In the genomic region with DNA sequence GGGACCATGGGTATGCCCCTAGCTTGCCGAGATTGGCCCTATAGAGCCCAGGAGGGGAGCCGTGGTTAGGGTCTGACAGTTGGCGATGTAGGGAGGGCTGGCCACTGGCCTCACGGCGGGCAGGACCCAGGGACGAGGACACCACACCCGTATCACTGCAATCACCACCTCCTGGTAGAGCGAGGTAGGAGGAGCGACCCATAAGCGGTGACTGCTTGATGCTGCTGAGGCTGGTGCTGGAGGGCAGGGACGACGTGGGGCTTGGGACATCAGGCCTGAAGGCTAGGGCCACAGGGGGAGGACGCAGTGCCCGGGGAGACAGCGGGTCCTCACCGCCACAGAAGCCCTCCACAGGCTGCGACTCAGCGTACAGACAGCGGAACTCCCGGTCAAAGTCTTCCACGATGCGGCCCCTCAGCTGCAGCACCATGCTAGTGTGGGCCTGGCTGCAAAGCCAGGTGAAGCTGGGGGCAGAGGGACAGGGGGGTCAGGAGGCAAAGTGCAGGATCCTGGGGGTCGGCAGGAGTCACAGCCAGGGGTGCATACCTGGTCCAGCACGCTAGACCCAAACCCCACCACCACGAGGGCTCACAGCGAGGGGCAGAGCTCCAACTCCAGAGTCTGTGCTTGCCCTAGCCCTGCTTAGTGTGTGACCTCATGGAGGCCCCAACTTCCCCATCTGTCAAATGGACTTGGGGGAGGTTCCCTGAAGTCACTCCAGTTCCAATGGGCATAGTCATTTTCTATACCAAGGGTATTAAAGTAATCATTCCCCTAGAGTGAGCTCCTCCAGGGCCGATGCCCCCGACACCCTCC, we compare ENCODE assay signal across 19 cellular contexts. TPM values are rescaled to one million over a fixed set of nuclear protein-coding genes. Genes with fewer than 3 reads are reported as not detected.
DNase-seq lines count a peak whose midpoint lies in the region; ATAC-seq, FAIRE-seq and TF ChIP-seq lines count a peak whose summit lies in the region.
"Had no signal": no experiment of that assay in that cellular context is flagged by ENCODE, and none has a peak within 500 bp of the region (broad histone marks: within the 10 kb centered on the region; RNA-seq: fewer than 3 reads in every experiment).

No MANE protein-coding gene starts in this region.

- H3K4me3 Mint-ChIP-seq in CD4-positive, CD25-positive, alpha-beta regulatory T cell = peak overlapping the region in 3 of 4 donors; percentile 9 to 68 (median 11)
- H3K4me3 Mint-ChIP-seq: CD8-positive, alpha-beta T cell; GM23338; HFFc6 had no signal

- TF ChIP-seq EP300 in H1 (IDR thresholded peaks at IDR 0.05; ENCODE audit: borderline replicate concordance in 1 of 2, low read depth in 2 of 2, low read length in 2 of 2) = no peak

- H2BK5ac ChIP-seq in H1 (ENCODE audit: low read depth, low read length) = no peak overlapping the region

- FAIRE-seq in H1 (lab: Jason Lieb, UNC) = no peak
- FAIRE-seq: A204.1, GM12892 had no signal

- peak overlapping the region; percentile 71 for H4K91ac ChIP-seq in H1 (replicated peaks; ENCODE audit: insufficient read length, low read length)

- H3K79me2 ChIP-seq in H1 (ENCODE audit: control insufficient read depth in 1 of 2, insufficient read depth in 2 of 2, low read length in 2 of 2) (peaks cover 9 to 16% of the 10 kb centered on the region in 2 experiments), osteoblast (ENCODE audit: insufficient read depth, low read length) (peaks cover 26% of the 10 kb centered on the region)

- H3K4me1 Mint-ChIP-seq in CD4-positive, CD25-positive, alpha-beta regulatory T cell = peaks cover 0 to 23% (median 14%) of the 10 kb centered on the region in 4 donors

- peaks cover 23% of the 10 kb centered on the region for H3K4me1 ChIP-seq in CD4-positive, CD25-positive, alpha-beta regulatory T cell (ENCODE audit: control insufficient read depth, insufficient read depth, low read length, poor library complexity, severe bottlenecking)
- H3K4me1 ChIP-seq in H1 (replicated peaks in 1 of 4; ENCODE audit: control insufficient read depth in 3 of 4, insufficient read depth in 4 of 4, low read length in 3 of 4) = peaks cover 3 to 8% (median 5%) of the 10 kb centered on the region in 4 experiments; a peak in 6 of 7 replicates
- H3K4me1 ChIP-seq in osteoblast (ENCODE audit: insufficient read depth, low read length) = peaks cover 18% of the 10 kb centered on the region
- H3K4me1 ChIP-seq: BE2C had no signal

- no peak overlapping the region for H3K4me3 ChIP-seq in CD4-positive, CD25-positive, alpha-beta regulatory T cell (ENCODE audit: low read depth, low read length)
- H3K4me3 ChIP-seq in H7 (ENCODE audit: insufficient read depth, low read depth, low read length) (no peak overlapping the region), H1 (ENCODE audit: extremely low read depth in 1 of 4, insufficient read depth in 2 of 4, low read depth in 3 of 4, low read length in 4 of 4) (no peak overlapping the region), osteoblast (ENCODE audit: insufficient read depth, low read length) (no peak overlapping the region)
- H3K4me3 ChIP-seq: GM23338, HAP-1 had no signal

- no peaks in the 10 kb centered on the region for H4K20me1 ChIP-seq in H1 (replicated peaks in 1 of 2; ENCODE audit: control insufficient read depth in 1 of 2, insufficient read depth in 2 of 2, low read length in 2 of 2)
- peaks cover 4% of the 10 kb centered on the region for H4K20me1 ChIP-seq in osteoblast (ENCODE audit: insufficient read depth, low read length)

- H3K9ac ChIP-seq in H1 (replicated peaks in 1 of 4; ENCODE audit: extremely low read depth in 1 of 4, low read depth in 3 of 4, low read length in 3 of 4) = no peak overlapping the region

- H3K56ac ChIP-seq in H1 (replicated peaks; ENCODE audit: insufficient read length, low read depth, low read length) = no peak overlapping the region

- H3K4ac ChIP-seq in H1 (replicated peaks; ENCODE audit: insufficient read length, low read depth, low read length) = no peak overlapping the region

- peaks cover 8% of the 10 kb centered on the region for H3K23me2 ChIP-seq in H1 (ENCODE audit: low read depth, low read length)

- H3K23ac ChIP-seq in H1 (ENCODE audit: insufficient read length) = no peak overlapping the region

- no peak overlapping the region for H2AFZ ChIP-seq in H1 (ENCODE audit: low read length)
- H2AFZ ChIP-seq in osteoblast (ENCODE audit: low read length) = no peak overlapping the region
- H2AFZ ChIP-seq: GM23338 had no signal

- no peak overlapping the region for H2BK20ac ChIP-seq in H1 (ENCODE audit: low read length)

- no peaks in the 10 kb centered on the region for H3K27me3 Mint-ChIP-seq in CD4-positive, CD25-positive, alpha-beta regulatory T cell

- no peaks in the 10 kb centered on the region for H3K9me3 ChIP-seq in CD4-positive, CD25-positive, alpha-beta regulatory T cell (ENCODE audit: control insufficient read depth in 2 of 2, low read length in 2 of 2)
- no peaks in the 10 kb centered on the region for H3K9me3 ChIP-seq in H1 (ENCODE audit: insufficient read depth in 2 of 2, low read depth in 1 of 2, low read length in 1 of 2)
- H3K9me3 ChIP-seq in osteoblast (ENCODE audit: low read depth, low read length) = no peaks in the 10 kb centered on the region
- H3K9me3 ChIP-seq: BE2C, HAP-1 had no signal

- ATAC-seq in CD4-positive, CD25-positive, alpha-beta regulatory T cell (ENCODE audit: low read depth in 2 of 2) = no peak
- no peak for ATAC-seq in HG03460 (IDR thresholded peaks at IDR 0.05; ENCODE audit: unreplicated experiment)
- ATAC-seq: CD8-positive, alpha-beta T cell; GM23338 had no signal

- peaks cover 8% of the 10 kb centered on the region; the same call in 1 of the 2 replicates for H3K79me1 ChIP-seq in H1 (ENCODE audit: low read depth, low read length)

- no peaks in the 10 kb centered on the region for H3K36me3 Mint-ChIP-seq in CD4-positive, CD25-positive, alpha-beta regulatory T cell

- H3K27ac Mint-ChIP-seq in CD4-positive, CD25-positive, alpha-beta regulatory T cell = no peak overlapping the region
- H3K27ac Mint-ChIP-seq: CD8-positive, alpha-beta T cell; GM23338; HFFc6 had no signal

- H3K36me3 ChIP-seq in CD4-positive, CD25-positive, alpha-beta regulatory T cell (ENCODE audit: control insufficient read depth, insufficient read depth, low read length) = no peaks in the 10 kb centered on the region
- H3K36me3 ChIP-seq in H7 (replicated peaks; ENCODE audit: control insufficient read depth, insufficient read depth, low read length) (peaks cover 2% of the 10 kb centered on the region), H1 (ENCODE audit: control insufficient read depth in 2 of 4, insufficient read depth in 4 of 4, low read length in 3 of 4) (peaks cover 0 to 3% (median 0%) of the 10 kb centered on the region in 4 experiments; a peak in 3 of 8 replicates), osteoblast (ENCODE audit: insufficient read depth, low read length) (peaks cover 3% of the 10 kb centered on the region)

- no peaks in the 10 kb centered on the region for H3K9me3 Mint-ChIP-seq in CD4-positive, CD25-positive, alpha-beta regulatory T cell
- H3K9me3 Mint-ChIP-seq: CD8-positive, alpha-beta T cell; GM23338; HFFc6 had no signal

- H2AK5ac ChIP-seq in H1 (ENCODE audit: low read depth, low read length) = no peak overlapping the region

- H3K14ac ChIP-seq in H1 (ENCODE audit: insufficient read length) = no peak overlapping the region

- POLR2A ChIA-PET in H1 (lab: Charles Lee; ENCODE audit: partially characterized antibody) = interaction anchor here (1.1 to 5.7 kb wide), 3 partner anchors 9 to 167 kb away, joined by 3 to 39 read pairs (median 4); a partner anchor contains a TSS

- H3K27ac ChIP-seq in CD4-positive, CD25-positive, alpha-beta regulatory T cell (ENCODE audit: insufficient read depth, low read length, poor library complexity, severe bottlenecking) = no peak overlapping the region
- no peak overlapping the region for H3K27ac ChIP-seq in H1 (ENCODE audit: low read depth, low read length)
- no peak overlapping the region for H3K27ac ChIP-seq in osteoblast (ENCODE audit: low read depth, low read length)
- H3K27ac ChIP-seq: C4-2B, HL-60 had no signal

- peak overlapping the region; percentile 62; the same call in 1 of the 2 replicates for H4K8ac ChIP-seq in H1 (ENCODE audit: extremely low read depth, insufficient read depth, low read length)

- WGBS in H1 (ENCODE audit: extremely low coverage in 1 of 2, insufficient coverage in 1 of 2, insufficient read length in 1 of 2, insufficient replicate concordance in 2 of 2, low coverage in 1 of 2, low lambda C conversion rate in 2 of 2, missing lambda C conversion rate in 1 of 2), 2 experiments = 94% methylated on average over 20 of the region's 28 CpGs; no CpG with 5 or more reads in 1 of the 2 experiments

- H2BK15ac ChIP-seq in H1 (ENCODE audit: low read length) = no peak overlapping the region

- TF ChIP-seq CTCF in H1 (IDR thresholded peaks at IDR 0.05; ENCODE audit: control extremely low read depth in 1 of 3, insufficient read depth in 1 of 3, low read depth in 1 of 3, low read length in 3 of 3) (no peak), osteoblast (IDR thresholded peaks at IDR 0.05; ENCODE audit: extremely low read depth, low read depth, low read length) (no peak)

- H3K18ac ChIP-seq in H1 (ENCODE audit: extremely low read depth, low read length) = no peak overlapping the region

- CTCF ChIA-PET in H1 (lab: Charles Lee; ENCODE audit: partially characterized antibody) = interaction anchor here (0.5 to 1.5 kb wide), 8 partner anchors 9 to 458 kb away, joined by 3 to 5 read pairs (median 3); no protein-coding TSS in a partner anchor

- H3K4me2 ChIP-seq in H1 (ENCODE audit: insufficient read depth in 1 of 2, low read depth in 2 of 2, low read length in 2 of 2) (no peak overlapping the region), osteoblast (ENCODE audit: insufficient read depth, low read length) (no peak overlapping the region)
- H3K4me2 ChIP-seq: GM23338 had no signal

- no peak overlapping the region for H2BK120ac ChIP-seq in H1 (replicated peaks; ENCODE audit: low read depth, low read length)

- no peak overlapping the region for H4K5ac ChIP-seq in H1 (ENCODE audit: insufficient read length, low read depth, low read length)

- TF ChIP-seq POLR2A in H1 (IDR thresholded peaks at IDR 0.05; ENCODE audit: control extremely low read depth in 1 of 2, low read depth in 2 of 2, low read length in 2 of 2) = no peak

- no peak overlapping the region; the same call in 1 of the 2 replicates for H2BK12ac ChIP-seq in H1 (ENCODE audit: low read depth, low read length)

- H3K27me3 ChIP-seq in CD4-positive, CD25-positive, alpha-beta regulatory T cell (ENCODE audit: control insufficient read depth, insufficient read depth, low read length) = no peaks in the 10 kb centered on the region
- H3K27me3 ChIP-seq in H7 (ENCODE audit: control insufficient read depth, insufficient read depth, low read length) (no peaks in the 10 kb centered on the region), H1 (replicated peaks in 1 of 4; ENCODE audit: control insufficient read depth in 3 of 4, extremely low read depth in 1 of 4, insufficient read depth in 3 of 4, low read length in 3 of 4) (no peaks in the 10 kb centered on the region), osteoblast (ENCODE audit: insufficient read depth, low read length) (no peaks in the 10 kb centered on the region)
- H3K27me3 ChIP-seq: BE2C had no signal

- no peak for TF ChIP-seq RAD21 in H1 (IDR thresholded peaks at IDR 0.05 in 1 of 2, conservative IDR thresholded peaks at IDR 0.05 in 1 of 2; ENCODE audit: low read depth in 2 of 2, low read length in 2 of 2)

- DNase-seq in CD4-positive, CD25-positive, alpha-beta regulatory T cell = no peak
- DNase-seq in H7 (peak; percentile 46), H1 (ENCODE audit: low read depth in 1 of 2, low spot score in 2 of 2) (no peak), osteoblast (ENCODE audit: insufficient read length, low spot score, missing footprints) (peak; percentile 86), NCI-H1694 (lab: John Stamatoyannopoulos, UW) (no peak)
- DNase-seq in activated CD8-positive, alpha-beta memory T cell treated with anti-CD3 and anti-CD28 coated beads, Interleukin-2, amount 50 U/mL, for 48 hours = no peak
- DNase-seq: BE2C; CD8-positive, alpha-beta T cell; COR-L47; DND-41; GDM1; HFFc6 had no signal

RNA-seq across cellular contexts. Expression of a gene that starts 3.1 kb away (rescaled TPM):
- total RNA-seq in CD4-positive, CD25-positive, alpha-beta regulatory T cell = 52.2 TPM
- polyA plus RNA-seq in CD4-positive, CD25-positive, alpha-beta regulatory T cell = 100 to 1,000 TPM; 170 to 203 (median 185) TPM
- total RNA-seq in H7 (2014; rRNA removed; shearing (Covaris generic)) = 212 and 246 TPM in 2 replicates
- total RNA-seq in H1 (2021; fragmentation: NEBNext Ultra II Directional; extraction: Animal tissue kit (Norgen Biotek cat#: 25700)) = 183 and 184 TPM in 2 replicates
- 319 and 374 TPM in 2 replicates for polyA plus RNA-seq in H1 (2011; rRNA removed)
- polyA plus RNA-seq in H1 (2011; cell fraction: cytosol; rRNA removed) = 267 TPM
- 359 TPM for polyA plus RNA-seq in H1 (2011; cell fraction: nucleus; rRNA removed)
- 166 to 215 TPM (median 195 TPM) in 4 replicates for polyA plus RNA-seq in H1 (2012, experiment 1 of 2)
- polyA plus RNA-seq in H1 (2012, experiment 2 of 2) = 307 TPM
- 104 TPM for polyA plus RNA-seq in H1 (2013, experiment 1 of 2)
- 109 TPM for polyA plus RNA-seq in H1 (2013, experiment 2 of 2)
- polyA minus RNA-seq in H1 (2011; rRNA and poly(A)+ RNA removed) = 168 and 184 TPM in 2 replicates
- 74.5 TPM for polyA minus RNA-seq in H1 (2011; cell fraction: cytosol; rRNA and poly(A)+ RNA removed)
- polyA minus RNA-seq in H1 (2011; cell fraction: nucleus; rRNA and poly(A)+ RNA removed) = 56.0 TPM
- total RNA-seq in osteoblast = 109 and 121 TPM in 2 replicates

RNA-seq across cellular contexts. Expression of a gene that starts 4.5 kb away (rescaled TPM):
- total RNA-seq in CD4-positive, CD25-positive, alpha-beta regulatory T cell = not detected
- not detected for polyA plus RNA-seq in CD4-positive, CD25-positive, alpha-beta regulatory T cell
- not detected in 2 replicates for total RNA-seq in H7 (2014; rRNA removed; shearing (Covaris generic))
- total RNA-seq in H1 (2021; fragmentation: NEBNext Ultra II Directional; extraction: Animal tissue kit (Norgen Biotek cat#: 25700)) = not detected in 2 replicates
- not detected in 2 replicates for polyA plus RNA-seq in H1 (2011; rRNA removed)
- polyA plus RNA-seq in H1 (2011; cell fraction: cytosol; rRNA removed) = 0.03 TPM
- not detected for polyA plus RNA-seq in H1 (2011; cell fraction: nucleus; rRNA removed)
- 0.05 TPM in 2 of 4 replicates, not detected in the others for polyA plus RNA-seq in H1 (2012, experiment 1 of 2)
- not detected for polyA plus RNA-seq in H1 (2012, experiment 2 of 2)
- 0.02 TPM for polyA plus RNA-seq in H1 (2013, experiment 1 of 2)
- polyA plus RNA-seq in H1 (2013, experiment 2 of 2) = 0.02 TPM
- not detected in 2 replicates for polyA minus RNA-seq in H1 (2011; rRNA and poly(A)+ RNA removed)
- not detected for polyA minus RNA-seq in H1 (2011; cell fraction: cytosol; rRNA and poly(A)+ RNA removed)
- polyA minus RNA-seq in H1 (2011; cell fraction: nucleus; rRNA and poly(A)+ RNA removed) = not detected
- total RNA-seq in osteoblast = not detected in 2 replicates
- total RNA-seq: CD8-positive, alpha-beta T cell; HFFc6 had no signal
- polyA plus RNA-seq: GM23338 had no signal

RNA-seq across cellular contexts. Expression of a gene that starts 9.8 kb away (rescaled TPM):
- total RNA-seq in CD4-positive, CD25-positive, alpha-beta regulatory T cell = 50.6 TPM
- 10 to 100 TPM in 1 of 4 donors, 1 to 10 TPM in 3; 8.7 to 10.2 (median 9.3) TPM for polyA plus RNA-seq in CD4-positive, CD25-positive, alpha-beta regulatory T cell
- total RNA-seq in H7 (2014; rRNA removed; shearing (Covaris generic)) = 7.4 and 16.7 TPM in 2 replicates
- 19.0 and 22.2 TPM in 2 replicates for total RNA-seq in H1 (2021; fragmentation: NEBNext Ultra II Directional; extraction: Animal tissue kit (Norgen Biotek cat#: 25700))
- 21.3 and 44.4 TPM in 2 replicates for polyA plus RNA-seq in H1 (2011; rRNA removed)
- polyA plus RNA-seq in H1 (2011; cell fraction: cytosol; rRNA removed) = 20.6 TPM
- 45.3 TPM for polyA plus RNA-seq in H1 (2011; cell fraction: nucleus; rRNA removed)
- 21.1 to 31.1 TPM (median 25.0 TPM) in 4 replicates for polyA plus RNA-seq in H1 (2012, experiment 1 of 2)
- 23.1 TPM for polyA plus RNA-seq in H1 (2012, experiment 2 of 2)
- polyA plus RNA-seq in H1 (2013, experiment 1 of 2) = 19.5 TPM
- 17.8 TPM for polyA plus RNA-seq in H1 (2013, experiment 2 of 2)
- polyA minus RNA-seq in H1 (2011; rRNA and poly(A)+ RNA removed) = 5.5 and 9.3 TPM in 2 replicates
- 18.9 TPM for polyA minus RNA-seq in H1 (2011; cell fraction: cytosol; rRNA and poly(A)+ RNA removed)
- polyA minus RNA-seq in H1 (2011; cell fraction: nucleus; rRNA and poly(A)+ RNA removed) = 27.2 TPM
- 22.1 and 30.9 TPM in 2 replicates for total RNA-seq in osteoblast

Comparison
In these comparisons a context has a peak if more than half of its experiments do, and no peak if none do; other contexts are left out.
1. DNase-seq: peak in H7 (single experiment) and osteoblast (single experiment); none in CD4-positive, CD25-positive, alpha-beta regulatory T cell (0 of 3), H1 (0 of 2), NCI-H1694 (single experiment) and activated CD8-positive, alpha-beta memory T cell treated with anti-CD3 and anti-CD28 coated beads, Interleukin-2, amount 50 U/mL, for 48 hours (single experiment).